Comparison of ENCODE assay signal across 8 cellular contexts in the genomic region with DNA sequence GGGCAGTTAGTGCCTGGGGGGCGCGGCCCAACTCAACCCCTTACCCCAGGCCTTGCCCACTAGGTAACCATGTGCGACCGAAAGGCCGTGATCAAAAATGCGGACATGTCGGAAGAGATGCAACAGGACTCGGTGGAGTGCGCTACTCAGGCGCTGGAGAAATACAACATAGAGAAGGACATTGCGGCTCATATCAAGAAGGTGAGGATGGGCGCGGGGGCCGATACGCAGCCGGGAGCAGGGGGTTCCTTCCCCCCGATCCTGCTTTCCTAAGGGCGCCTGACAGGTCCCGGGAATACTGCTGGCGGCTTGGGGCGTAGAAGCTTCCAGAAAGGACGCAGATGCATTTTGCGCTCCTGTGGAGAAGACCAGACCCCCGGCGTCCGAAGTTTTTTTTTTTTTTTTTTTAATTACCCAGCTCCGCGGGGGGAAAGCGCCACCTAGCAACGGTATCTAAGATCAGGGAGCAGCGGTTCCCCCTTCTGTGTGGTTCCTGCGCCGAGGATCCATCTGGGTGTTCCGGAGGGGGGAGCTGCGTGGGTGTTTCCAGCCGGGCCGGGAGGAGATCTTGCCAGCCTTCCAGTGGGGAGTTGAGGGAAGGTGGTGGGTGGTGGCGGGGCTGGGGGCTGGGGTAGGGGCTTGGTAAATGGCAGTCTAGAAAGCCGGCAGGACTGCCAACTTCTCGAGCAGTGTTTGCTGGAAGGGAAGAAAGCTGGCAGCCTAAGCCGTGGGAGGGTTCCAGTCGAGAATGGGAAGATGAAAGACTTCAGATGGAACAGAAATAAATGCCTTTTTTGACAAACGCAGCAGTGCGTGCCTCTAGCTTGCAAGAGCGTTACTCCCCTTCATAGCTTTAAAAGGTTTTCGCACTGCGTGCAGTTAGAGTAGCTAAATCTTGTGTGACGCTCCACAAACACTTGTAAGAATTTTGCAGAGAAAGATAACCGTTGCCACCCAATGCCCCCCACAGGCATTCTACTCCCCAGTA. TPM values are rescaled to one million over a fixed set of nuclear protein-coding genes. Genes with fewer than 3 reads are reported as not detected.
A peak's percentile ranks its signal among the peaks of the same experiment; 100 is the strongest.
DNase-seq lines count a peak whose midpoint lies in the region; ATAC-seq and TF ChIP-seq lines count a peak whose summit lies in the region.

No MANE protein-coding gene starts in this region.

- peak overlapping the region; percentile 90 for H3K4me3 ChIP-seq in thoracic aorta

- peaks cover 6 to 31% of the 10 kb centered on the region in 2 donors for H3K4me1 ChIP-seq in thoracic aorta (ENCODE audit: control insufficient read depth in 1 of 2, low read depth in 2 of 2)

- peak overlapping the region; percentile 93 for H3K4me3 Mint-ChIP-seq in activated naive CD4-positive, alpha-beta T cell treated with anti-CD3 and anti-CD28 coated beads, Interleukin-2, amount 10 ng/mL, durations not matched to agents 7 days and 5 days

- DNase-seq in activated T-cell treated with anti-CD3 and anti-CD28 coated beads for 1 hour (ENCODE audit: low read depth) (peak; percentile 34), RPMI7951 (ENCODE audit: low read depth) (peak; percentile 59), glomerular visceral epithelial cell (ENCODE audit: extremely low spot score) (peak; percentile 42), omental fat pad (ENCODE audit: low spot score) (peak; percentile 25), thoracic aorta (ENCODE audit: low spot score) (peak; percentile 26)
- DNase-seq in activated T-cell treated with anti-CD3 and anti-CD28 coated beads, Interleukin-2, amount 50 U/mL, for 1 hour: no peak
- peak; percentile 60 for DNase-seq in activated naive CD4-positive, alpha-beta T cell treated with anti-CD3 and anti-CD28 coated beads, Interleukin-2, amount 10 ng/mL, durations not matched to agents 7 days and 5 days

- H3K4me1 Mint-ChIP-seq in activated naive CD4-positive, alpha-beta T cell treated with anti-CD3 and anti-CD28 coated beads, Interleukin-2, amount 10 ng/mL, durations not matched to agents 7 days and 5 days: peaks cover 46% of the 10 kb centered on the region

- H3K27me3 ChIP-seq in thoracic aorta (replicated peaks; ENCODE audit: insufficient read depth): no peaks in the 10 kb centered on the region

- H3K9me3 ChIP-seq in thoracic aorta: no peaks in the 10 kb centered on the region

- peaks cover 38% of the 10 kb centered on the region for H3K36me3 Mint-ChIP-seq in activated naive CD4-positive, alpha-beta T cell treated with anti-CD3 and anti-CD28 coated beads, Interleukin-2, amount 10 ng/mL, durations not matched to agents 7 days and 5 days

- H3K27me3 Mint-ChIP-seq in activated naive CD4-positive, alpha-beta T cell treated with anti-CD3 and anti-CD28 coated beads, Interleukin-2, amount 10 ng/mL, durations not matched to agents 7 days and 5 days: no peaks in the 10 kb centered on the region

- peak overlapping the region; percentile 86 for H3K27ac Mint-ChIP-seq in activated naive CD4-positive, alpha-beta T cell treated with anti-CD3 and anti-CD28 coated beads, Interleukin-2, amount 10 ng/mL, durations not matched to agents 7 days and 5 days

- CTCF ChIA-PET in activated naive CD4-positive, alpha-beta T cell treated with anti-CD3 and anti-CD28 coated beads, Interleukin-2, amount 10 ng/mL, durations not matched to agents 7 days and 5 days (lab: Charles Lee): interaction anchor here (0.6 to 1.7 kb wide), 6 partner anchors 9 to 208 kb away, joined by 3 to 7 read pairs (median 3); a partner anchor contains a TSS

- TF ChIP-seq CTCF in omental fat pad (IDR thresholded peaks at IDR 0.05) (no peak), thoracic aorta (IDR thresholded peaks at IDR 0.05) (no peak)

- H3K27ac ChIP-seq in thoracic aorta: peak overlapping the region; percentile 74 to 93

- H3K36me3 ChIP-seq in thoracic aorta: peaks cover 3% of the 10 kb centered on the region

- ATAC-seq in HG03135 (IDR thresholded peaks at IDR 0.05; ENCODE audit: unreplicated experiment) (peak; percentile 29), omental fat pad (ENCODE audit: low FRiP score) (peak; percentile 50), thoracic aorta (ENCODE audit: insufficient number of reproducible peaks, low FRiP score, low read depth) (no peak)

- no peaks in the 10 kb centered on the region for H3K9me3 Mint-ChIP-seq in activated naive CD4-positive, alpha-beta T cell treated with anti-CD3 and anti-CD28 coated beads, Interleukin-2, amount 10 ng/mL, durations not matched to agents 7 days and 5 days

RNA-seq across cellular contexts. Expression of a gene that starts 0.7 kb away (rescaled TPM):
- total RNA-seq in RPMI7951 (2014; rRNA removed; shearing (Covaris generic)): 585 and 618 TPM in 2 replicates
- total RNA-seq in omental fat pad: 100 to 1,000 TPM; 142 to 209 (median 175) TPM
- 100 to 1,000 TPM; 167 to 199 TPM for total RNA-seq in thoracic aorta

RNA-seq across cellular contexts. Expression of a gene that starts 27.1 kb away (rescaled TPM):
- total RNA-seq in RPMI7951 (2014; rRNA removed; shearing (Covaris generic)): 172 and 194 TPM in 2 replicates
- 10 to 100 TPM; 62.3 to 88.7 (median 71.4) TPM for total RNA-seq in omental fat pad
- total RNA-seq in thoracic aorta: 10 to 100 TPM; 41.0 to 83.5 TPM

RNA-seq across cellular contexts. Expression of a gene that starts 32.3 kb away (rescaled TPM):
- total RNA-seq in RPMI7951 (2014; rRNA removed; shearing (Covaris generic)): 32.3 and 34.1 TPM in 2 replicates
- total RNA-seq in omental fat pad (10 to 100 TPM; 14.4 to 31.2 (median 25.4) TPM), thoracic aorta (10 to 100 TPM; 16.5 to 38.0 TPM)

RNA-seq across cellular contexts. Expression of a gene that starts 37.5 kb away (rescaled TPM):
- total RNA-seq in RPMI7951 (2014; rRNA removed; shearing (Covaris generic)): 60.8 and 74.8 TPM in 2 replicates
- 100 to 1,000 TPM; 124 to 217 (median 167) TPM for total RNA-seq in omental fat pad
- 100 to 1,000 TPM in 1 of 2 donors, 10 to 100 TPM in 1; 98.0 to 165 TPM for total RNA-seq in thoracic aorta

RNA-seq across cellular contexts. Expression of a gene that starts 50.4 kb away (rescaled TPM):
- 17.7 and 17.8 TPM in 2 replicates for total RNA-seq in RPMI7951 (2014; rRNA removed; shearing (Covaris generic))
- 10 to 100 TPM; 22.8 to 30.7 (median 24.2) TPM for total RNA-seq in omental fat pad
- total RNA-seq in thoracic aorta: 10 to 100 TPM; 16.9 to 17.7 TPM
